Comparison of ENCODE assay signal across 1 cellular context in genomic region chr21:15199414-15199813, GRCh38.
A peak's percentile ranks its signal among the peaks of the same experiment; 100 is the strongest.
TF ChIP-seq lines count a peak whose summit lies in the region.

No MANE protein-coding gene starts in this region.

TF ChIP-seq in K562, 482 proteins besides CTCF, POLR2A, EP300 and RAD21 (continued from another document):
- TF ChIP-seq CBFA2T3 (IDR thresholded peaks at IDR 0.05) = peak; percentile 30; the same call in 1 of the 2 replicates
- TF ChIP-seq C11orf30 (IDR thresholded peaks at IDR 0.05; ENCODE audit: low read depth) = no peak
- peak; percentile 42; the same call in 1 of the 2 replicates for TF ChIP-seq TFAP4 (CRISPR knock-in tag; IDR thresholded peaks at IDR 0.05; ENCODE audit: borderline replicate concordance)
